ENCODE assay signal across 18 cellular contexts in genomic region chr14:69237584-69237983, GRCh38.
"Had no signal": no experiment of that assay in that cellular context is flagged by ENCODE, and none has a peak within 500 bp of the region (broad histone marks: within the 10 kb centered on the region; RNA-seq: fewer than 3 reads in every experiment).

No MANE protein-coding gene starts in this region.

- DNase-seq: KBM-7, MV-4-11, NCI-H1048, NCI-H1105, NCI-H1436 treated with DMSO at 0.1 percent for 48 hours, NCI-H1694, NCI-H2029, NCI-H2171, NCI-H226, NCI-H446, NCI-H510A, NCI-H524 treated with DMSO at 0.1 percent for 48 hours, NCI-H774, SHP77, SK-N-SH, SW 1271 had no signal

- H3K9ac ChIP-seq: SK-N-SH had no signal

- H3K27ac ChIP-seq: HL-60, RWPE1 had no signal

- H3K9me2 ChIP-seq: SK-N-SH had no signal

- H3K4me2 ChIP-seq: SK-N-SH had no signal

- H3K9me3 ChIP-seq: SK-N-SH had no signal
